In genomic region chr19:12660980-12661379, GRCh38 we compare ENCODE assay signal across 19 cellular contexts.
"Had no signal": no experiment of that assay in that cellular context is flagged by ENCODE, and none has a peak within 500 bp of the region (broad histone marks: within the 10 kb centered on the region; RNA-seq: fewer than 3 reads in every experiment).

No MANE protein-coding gene starts in this region.

- ATAC-seq: esophagus mucosa; heart right ventricle; natural killer cell; sciatic nerve; stimulated activated memory B cell treated with anti-CD40 and anti-IgM and Interleukin-4, amounts not matched to agents 10 μg/mL and 1 μg/mL and 100 μg/mL, for 72 hours had no signal

- DNase-seq: cerebellar nuclear complex; effector memory CD4-positive, alpha-beta T cell; heart right ventricle; immature natural killer cell; kidney; natural killer cell; ovary; retina; spleen; stimulated activated CD4-positive, alpha-beta T cell treated with anti-CD3 and anti-CD28 coated beads, Interleukin-15, amount 100 ng/mL, for 24 hours; stimulated activated CD4-positive, alpha-beta T cell treated with anti-CD3 and anti-CD28 coated beads, Interleukin-1b, Interleukin-23, amount 100 ng/mL, for 48 hours; stimulated activated CD4-positive, alpha-beta T cell treated with anti-CD3 and anti-CD28 coated beads, Interleukin-4, amount 100 ng/mL, for 24 hours; trophoblast cell had no signal

- H3K27ac ChIP-seq: cardiac muscle cell, coronary artery, heart right ventricle, ovary, prostate gland, spleen had no signal

- H3K27me3 ChIP-seq: cardiac muscle cell, heart right ventricle, ovary, spleen had no signal
